1 cellular context compared by ENCODE assay signal in genomic region chr4:125316781-125317525, GRCh38.
TF ChIP-seq lines count a peak whose summit lies in the region.

No MANE protein-coding gene starts in this region.

TF ChIP-seq in H1, 55 proteins besides CTCF, POLR2A, EP300 and RAD21 (continued from another document):
- TF ChIP-seq BCL11A (IDR thresholded peaks at IDR 0.05; ENCODE audit: low read depth in 2 of 2, low read length in 2 of 2) (no peak), SIX5 (IDR thresholded peaks at IDR 0.05; ENCODE audit: low read depth, low read length) (no peak), CBX5 (IDR thresholded peaks at IDR 0.05; ENCODE audit: low read depth, low read length) (no peak), JUN (IDR thresholded peaks at IDR 0.05; ENCODE audit: low read depth, low read length) (no peak), YY1 (IDR thresholded peaks at IDR 0.05; ENCODE audit: low read depth, low read length) (no peak), SRF (IDR thresholded peaks at IDR 0.05; ENCODE audit: low read depth, low read length) (no peak), POU5F1 (IDR thresholded peaks at IDR 0.05; ENCODE audit: low read depth, low read length) (no peak; the same call in 1 of the 2 replicates), RBBP5 (IDR thresholded peaks at IDR 0.05; ENCODE audit: borderline replicate concordance, low read depth, low read length) (0 out of 2 replicates have a peak, but pooled peaks have one; percentile 71), TEAD4 (IDR thresholded peaks at IDR 0.05; ENCODE audit: low read depth, low read length) (no peak), SAP30 (IDR thresholded peaks at IDR 0.05; ENCODE audit: insufficient read depth, insufficient replicate concordance, low read length) (no peak), EZH2 (IDR thresholded peaks at IDR 0.05; ENCODE audit: low read depth, low read length, severe bottlenecking) (peak; percentile 65), RNF2 (IDR thresholded peaks at IDR 0.05; ENCODE audit: borderline replicate concordance, low read depth, low read length, missing control alignments, poor library complexity, severe bottlenecking) (peak; percentile 40), HDAC6 (IDR thresholded peaks at IDR 0.05; ENCODE audit: low read depth, low read length) (no peak), TCF12 (IDR thresholded peaks at IDR 0.05; ENCODE audit: low read depth, low read length) (no peak), SUZ12 (IDR thresholded peaks at IDR 0.05; ENCODE audit: low read length) (peak; percentile 52; the same call in 1 of the 2 replicates), CHD2 (IDR thresholded peaks at IDR 0.05; ENCODE audit: low read length) (no peak), BRCA1 (IDR thresholded peaks at IDR 0.05; ENCODE audit: low read depth, low read length) (no peak), MAFK (IDR thresholded peaks at IDR 0.05; ENCODE audit: low read depth, low read length) (no peak), ZNF274 (IDR thresholded peaks at IDR 0.05; ENCODE audit: borderline replicate concordance, extremely low read depth, low read length) (no peak), CREB1 (IDR thresholded peaks at IDR 0.05) (no peak), HDAC2 (IDR thresholded peaks at IDR 0.05; ENCODE audit: borderline replicate concordance in 1 of 2, low read depth in 2 of 2, low read length in 2 of 2) (no peak), ASH2L (IDR thresholded peaks at IDR 0.05; ENCODE audit: low read length) (no peak), GTF2F1 (IDR thresholded peaks at IDR 0.05; ENCODE audit: borderline replicate concordance, low read depth, low read length) (no peak), TAF1 (IDR thresholded peaks at IDR 0.05; ENCODE audit: low read depth, low read length) (no peak), PHF8 (conservative IDR thresholded peaks at IDR 0.05; ENCODE audit: low read depth, low read length) (0 out of 2 replicates have a peak, but pooled peaks have one; percentile 9), JUND (IDR thresholded peaks at IDR 0.05; ENCODE audit: low read length) (no peak), CTBP2 (IDR thresholded peaks at IDR 0.05; ENCODE audit: borderline replicate concordance, insufficient read depth, insufficient read length, low read length) (no peak), RXRA (IDR thresholded peaks at IDR 0.05; ENCODE audit: insufficient read depth, low read depth, low read length) (no peak), CHD1 (IDR thresholded peaks at IDR 0.05; ENCODE audit: low read depth, low read length) (no peak), KDM4A (IDR thresholded peaks at IDR 0.05; ENCODE audit: low read depth, low read length, severe bottlenecking) (peak; percentile 84), SP1 (IDR thresholded peaks at IDR 0.05; ENCODE audit: low read depth, low read length) (no peak), E2F6 (IDR thresholded peaks at IDR 0.05) (peak; percentile 80), FOSL1 (IDR thresholded peaks at IDR 0.05; ENCODE audit: insufficient read depth, low read depth, low read length) (no peak), MAX (IDR thresholded peaks at IDR 0.05) (peak; percentile 52), NANOG (IDR thresholded peaks at IDR 0.05; ENCODE audit: insufficient read depth, low read depth, low read length, poor library complexity, severe bottlenecking) (no peak), RFX5 (IDR thresholded peaks at IDR 0.05; ENCODE audit: borderline replicate concordance, low read depth, low read length) (no peak), SIN3A (conservative IDR thresholded peaks at IDR 0.05 in 1 of 2, IDR thresholded peaks at IDR 0.05 in 1 of 2; ENCODE audit: low read depth in 1 of 2, low read length in 2 of 2) (peak in 1 of 2 experiments; percentile 42; a peak in 1 of 4 replicates), BACH1 (IDR thresholded peaks at IDR 0.05; ENCODE audit: low read length) (no peak), GABPA (IDR thresholded peaks at IDR 0.05; ENCODE audit: borderline replicate concordance, insufficient read depth, low read length) (no peak), TAF7 (optimal IDR thresholded peaks at IDR 0.05; ENCODE audit: borderline replicate concordance, low read depth, low read length) (no peak)
- TF ChIP-seq, protein P1, sequence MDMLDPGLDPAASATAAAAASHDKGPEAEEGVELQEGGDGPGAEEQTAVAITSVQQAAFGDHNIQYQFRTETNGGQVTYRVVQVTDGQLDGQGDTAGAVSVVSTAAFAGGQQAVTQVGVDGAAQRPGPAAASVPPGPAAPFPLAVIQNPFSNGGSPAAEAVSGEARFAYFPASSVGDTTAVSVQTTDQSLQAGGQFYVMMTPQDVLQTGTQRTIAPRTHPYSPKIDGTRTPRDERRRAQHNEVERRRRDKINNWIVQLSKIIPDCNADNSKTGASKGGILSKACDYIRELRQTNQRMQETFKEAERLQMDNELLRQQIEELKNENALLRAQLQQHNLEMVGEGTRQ (IDR thresholded peaks at IDR 0.05; ENCODE audit: low read length), result no peak
- TF ChIP-seq, protein P2, sequence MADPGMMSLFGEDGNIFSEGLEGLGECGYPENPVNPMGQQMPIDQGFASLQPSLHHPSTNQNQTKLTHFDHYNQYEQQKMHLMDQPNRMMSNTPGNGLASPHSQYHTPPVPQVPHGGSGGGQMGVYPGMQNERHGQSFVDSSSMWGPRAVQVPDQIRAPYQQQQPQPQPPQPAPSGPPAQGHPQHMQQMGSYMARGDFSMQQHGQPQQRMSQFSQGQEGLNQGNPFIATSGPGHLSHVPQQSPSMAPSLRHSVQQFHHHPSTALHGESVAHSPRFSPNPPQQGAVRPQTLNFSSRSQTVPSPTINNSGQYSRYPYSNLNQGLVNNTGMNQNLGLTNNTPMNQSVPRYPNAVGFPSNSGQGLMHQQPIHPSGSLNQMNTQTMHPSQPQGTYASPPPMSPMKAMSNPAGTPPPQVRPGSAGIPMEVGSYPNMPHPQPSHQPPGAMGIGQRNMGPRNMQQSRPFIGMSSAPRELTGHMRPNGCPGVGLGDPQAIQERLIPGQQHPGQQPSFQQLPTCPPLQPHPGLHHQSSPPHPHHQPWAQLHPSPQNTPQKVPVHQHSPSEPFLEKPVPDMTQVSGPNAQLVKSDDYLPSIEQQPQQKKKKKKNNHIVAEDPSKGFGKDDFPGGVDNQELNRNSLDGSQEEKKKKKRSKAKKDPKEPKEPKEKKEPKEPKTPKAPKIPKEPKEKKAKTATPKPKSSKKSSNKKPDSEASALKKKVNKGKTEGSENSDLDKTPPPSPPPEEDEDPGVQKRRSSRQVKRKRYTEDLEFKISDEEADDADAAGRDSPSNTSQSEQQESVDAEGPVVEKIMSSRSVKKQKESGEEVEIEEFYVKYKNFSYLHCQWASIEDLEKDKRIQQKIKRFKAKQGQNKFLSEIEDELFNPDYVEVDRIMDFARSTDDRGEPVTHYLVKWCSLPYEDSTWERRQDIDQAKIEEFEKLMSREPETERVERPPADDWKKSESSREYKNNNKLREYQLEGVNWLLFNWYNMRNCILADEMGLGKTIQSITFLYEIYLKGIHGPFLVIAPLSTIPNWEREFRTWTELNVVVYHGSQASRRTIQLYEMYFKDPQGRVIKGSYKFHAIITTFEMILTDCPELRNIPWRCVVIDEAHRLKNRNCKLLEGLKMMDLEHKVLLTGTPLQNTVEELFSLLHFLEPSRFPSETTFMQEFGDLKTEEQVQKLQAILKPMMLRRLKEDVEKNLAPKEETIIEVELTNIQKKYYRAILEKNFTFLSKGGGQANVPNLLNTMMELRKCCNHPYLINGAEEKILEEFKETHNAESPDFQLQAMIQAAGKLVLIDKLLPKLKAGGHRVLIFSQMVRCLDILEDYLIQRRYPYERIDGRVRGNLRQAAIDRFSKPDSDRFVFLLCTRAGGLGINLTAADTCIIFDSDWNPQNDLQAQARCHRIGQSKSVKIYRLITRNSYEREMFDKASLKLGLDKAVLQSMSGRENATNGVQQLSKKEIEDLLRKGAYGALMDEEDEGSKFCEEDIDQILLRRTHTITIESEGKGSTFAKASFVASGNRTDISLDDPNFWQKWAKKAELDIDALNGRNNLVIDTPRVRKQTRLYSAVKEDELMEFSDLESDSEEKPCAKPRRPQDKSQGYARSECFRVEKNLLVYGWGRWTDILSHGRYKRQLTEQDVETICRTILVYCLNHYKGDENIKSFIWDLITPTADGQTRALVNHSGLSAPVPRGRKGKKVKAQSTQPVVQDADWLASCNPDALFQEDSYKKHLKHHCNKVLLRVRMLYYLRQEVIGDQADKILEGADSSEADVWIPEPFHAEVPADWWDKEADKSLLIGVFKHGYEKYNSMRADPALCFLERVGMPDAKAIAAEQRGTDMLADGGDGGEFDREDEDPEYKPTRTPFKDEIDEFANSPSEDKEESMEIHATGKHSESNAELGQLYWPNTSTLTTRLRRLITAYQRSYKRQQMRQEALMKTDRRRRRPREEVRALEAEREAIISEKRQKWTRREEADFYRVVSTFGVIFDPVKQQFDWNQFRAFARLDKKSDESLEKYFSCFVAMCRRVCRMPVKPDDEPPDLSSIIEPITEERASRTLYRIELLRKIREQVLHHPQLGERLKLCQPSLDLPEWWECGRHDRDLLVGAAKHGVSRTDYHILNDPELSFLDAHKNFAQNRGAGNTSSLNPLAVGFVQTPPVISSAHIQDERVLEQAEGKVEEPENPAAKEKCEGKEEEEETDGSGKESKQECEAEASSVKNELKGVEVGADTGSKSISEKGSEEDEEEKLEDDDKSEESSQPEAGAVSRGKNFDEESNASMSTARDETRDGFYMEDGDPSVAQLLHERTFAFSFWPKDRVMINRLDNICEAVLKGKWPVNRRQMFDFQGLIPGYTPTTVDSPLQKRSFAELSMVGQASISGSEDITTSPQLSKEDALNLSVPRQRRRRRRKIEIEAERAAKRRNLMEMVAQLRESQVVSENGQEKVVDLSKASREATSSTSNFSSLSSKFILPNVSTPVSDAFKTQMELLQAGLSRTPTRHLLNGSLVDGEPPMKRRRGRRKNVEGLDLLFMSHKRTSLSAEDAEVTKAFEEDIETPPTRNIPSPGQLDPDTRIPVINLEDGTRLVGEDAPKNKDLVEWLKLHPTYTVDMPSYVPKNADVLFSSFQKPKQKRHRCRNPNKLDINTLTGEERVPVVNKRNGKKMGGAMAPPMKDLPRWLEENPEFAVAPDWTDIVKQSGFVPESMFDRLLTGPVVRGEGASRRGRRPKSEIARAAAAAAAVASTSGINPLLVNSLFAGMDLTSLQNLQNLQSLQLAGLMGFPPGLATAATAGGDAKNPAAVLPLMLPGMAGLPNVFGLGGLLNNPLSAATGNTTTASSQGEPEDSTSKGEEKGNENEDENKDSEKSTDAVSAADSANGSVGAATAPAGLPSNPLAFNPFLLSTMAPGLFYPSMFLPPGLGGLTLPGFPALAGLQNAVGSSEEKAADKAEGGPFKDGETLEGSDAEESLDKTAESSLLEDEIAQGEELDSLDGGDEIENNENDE (IDR thresholded peaks at IDR 0.05; ENCODE audit: insufficient replicate concordance, low read length), result no peak
- TF ChIP-seq, protein P3, sequence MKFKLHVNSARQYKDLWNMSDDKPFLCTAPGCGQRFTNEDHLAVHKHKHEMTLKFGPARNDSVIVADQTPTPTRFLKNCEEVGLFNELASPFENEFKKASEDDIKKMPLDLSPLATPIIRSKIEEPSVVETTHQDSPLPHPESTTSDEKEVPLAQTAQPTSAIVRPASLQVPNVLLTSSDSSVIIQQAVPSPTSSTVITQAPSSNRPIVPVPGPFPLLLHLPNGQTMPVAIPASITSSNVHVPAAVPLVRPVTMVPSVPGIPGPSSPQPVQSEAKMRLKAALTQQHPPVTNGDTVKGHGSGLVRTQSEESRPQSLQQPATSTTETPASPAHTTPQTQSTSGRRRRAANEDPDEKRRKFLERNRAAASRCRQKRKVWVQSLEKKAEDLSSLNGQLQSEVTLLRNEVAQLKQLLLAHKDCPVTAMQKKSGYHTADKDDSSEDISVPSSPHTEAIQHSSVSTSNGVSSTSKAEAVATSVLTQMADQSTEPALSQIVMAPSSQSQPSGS (IDR thresholded peaks at IDR 0.05; ENCODE audit: low read length), result no peak
- TF ChIP-seq, protein P4, sequence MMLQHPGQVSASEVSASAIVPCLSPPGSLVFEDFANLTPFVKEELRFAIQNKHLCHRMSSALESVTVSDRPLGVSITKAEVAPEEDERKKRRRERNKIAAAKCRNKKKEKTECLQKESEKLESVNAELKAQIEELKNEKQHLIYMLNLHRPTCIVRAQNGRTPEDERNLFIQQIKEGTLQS (IDR thresholded peaks at IDR 0.05; ENCODE audit: insufficient read depth, low read depth, low read length), result no peak
